32 cellular contexts compared by ENCODE assay signal in the genomic region with DNA sequence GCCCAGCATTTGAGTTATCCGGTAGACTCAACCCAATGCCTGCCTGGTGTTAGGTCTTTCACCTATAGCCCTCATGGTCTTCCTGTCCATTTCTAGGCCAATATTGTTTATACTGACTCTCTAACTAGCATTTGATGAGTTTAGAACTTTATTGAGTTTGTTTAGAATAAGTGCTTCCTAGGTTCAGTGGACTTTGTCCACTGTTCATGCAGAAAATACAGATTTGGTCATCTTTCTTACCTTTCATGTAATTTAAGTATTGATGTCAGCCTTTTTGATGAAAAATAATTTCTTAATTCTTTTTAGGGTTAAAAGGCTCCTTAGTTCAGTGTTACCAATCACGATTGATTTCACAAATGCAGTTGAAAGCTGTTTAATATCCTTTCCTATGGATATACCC.
"Had no signal": no experiment of that assay in that cellular context is flagged by ENCODE, and none has a peak within 500 bp of the region (broad histone marks: within the 10 kb centered on the region; RNA-seq: fewer than 3 reads in every experiment).

No MANE protein-coding gene starts in this region.

- H3K27ac ChIP-seq: ascending aorta, cardiac muscle cell, RWPE1, VCaP had no signal

- H3K27me3 ChIP-seq: ascending aorta, cardiac muscle cell had no signal

- H3K4me1 ChIP-seq: ascending aorta had no signal

- H3K36me3 ChIP-seq: cardiac muscle cell had no signal

- ATAC-seq: activated CD8-positive, alpha-beta memory T cell treated with anti-CD3 and anti-CD28 coated beads, Interleukin-2, amount 10 ng/mL, durations not matched to agents 7 days and 5 days; activated naive CD8-positive, alpha-beta T cell treated with anti-CD3 and anti-CD28 coated beads, Interleukin-2, amount 50 U/mL, for 24 hours; PC-3; Right ventricle myocardium inferior had no signal

- DNase-seq: activated CD4-positive, alpha-beta memory T cell treated with anti-CD3 and anti-CD28 coated beads, Interleukin-2, amount 10 ng/mL, durations not matched to agents 7 days and 5 days; activated CD4-positive, alpha-beta T cell treated with anti-CD3 and anti-CD28 coated beads for 1 hour; activated CD4-positive, alpha-beta T cell treated with anti-CD3 and anti-CD28 coated beads for 48 hours; activated CD4-positive, CD25-positive, alpha-beta regulatory T cell; activated CD8-positive, alpha-beta memory T cell treated with anti-CD3 and anti-CD28 coated beads for 24 hours; activated CD8-positive, alpha-beta memory T cell treated with anti-CD3 and anti-CD28 coated beads, Interleukin-2, amount 10 ng/mL, durations not matched to agents 7 days and 5 days; activated CD8-positive, alpha-beta memory T cell treated with anti-CD3 and anti-CD28 coated beads, Interleukin-2, amount 50 U/mL, for 48 hours; activated effector memory CD4-positive, alpha-beta T cell treated with Interleukin-2 at 50 U/mL for 16 hours; activated naive CD4-positive, alpha-beta T cell treated with anti-CD3 and anti-CD28 coated beads, Interleukin-2, amount 10 ng/mL, durations not matched to agents 7 days and 5 days; activated naive CD8-positive, alpha-beta T cell treated with anti-CD3 and anti-CD28 coated beads, Interleukin-2, amount 50 U/mL, for 24 hours; activated T-cell treated with anti-CD3 and anti-CD28 coated beads, Interleukin-2, amount 50 U/mL, for 48 hours; amygdala; NCI-H1048; NCI-H1105 treated with DMSO at 0.1 percent for 48 hours; NCI-H1436; NCI-H1694 treated with DMSO at 0.1 percent for 48 hours; NCI-H2029; NCI-H345; NCI-H524 treated with DMSO at 0.1 percent for 48 hours; NK-92 treated with Interleukin-12 subunit alpha and Interleukin-12 subunit beta, amount 100 ng/mL, for 24 hours; PC-3; SIG-M5; SW 1271; T-helper 1 cell; T-helper 2 cell; T-helper 9 cell had no signal

- H3K9me3 ChIP-seq: ascending aorta had no signal

- FAIRE-seq: RCC 7860 had no signal

- H3K4me3 ChIP-seq: ascending aorta, cardiac muscle cell had no signal
